7 cellular contexts compared by ENCODE assay signal in genomic region chr16:63201851-63202250, GRCh38.
"Had no signal": no experiment of that assay in that cellular context is flagged by ENCODE, and none has a peak within 500 bp of the region (broad histone marks: within the 10 kb centered on the region; RNA-seq: fewer than 3 reads in every experiment).

No MANE protein-coding gene starts in this region.

- H3K9ac ChIP-seq: KMS-11 had no signal

- H3K4me2 ChIP-seq: KMS-11 had no signal

- ATAC-seq: HepG2 had no signal

- DNase-seq: IMR-90, KBM-7, KG1 had no signal

- H3K27ac ChIP-seq: HL-60, KMS-11 had no signal

- FAIRE-seq: HepG2, HTR-8/SVneo had no signal
